In the genomic region with DNA sequence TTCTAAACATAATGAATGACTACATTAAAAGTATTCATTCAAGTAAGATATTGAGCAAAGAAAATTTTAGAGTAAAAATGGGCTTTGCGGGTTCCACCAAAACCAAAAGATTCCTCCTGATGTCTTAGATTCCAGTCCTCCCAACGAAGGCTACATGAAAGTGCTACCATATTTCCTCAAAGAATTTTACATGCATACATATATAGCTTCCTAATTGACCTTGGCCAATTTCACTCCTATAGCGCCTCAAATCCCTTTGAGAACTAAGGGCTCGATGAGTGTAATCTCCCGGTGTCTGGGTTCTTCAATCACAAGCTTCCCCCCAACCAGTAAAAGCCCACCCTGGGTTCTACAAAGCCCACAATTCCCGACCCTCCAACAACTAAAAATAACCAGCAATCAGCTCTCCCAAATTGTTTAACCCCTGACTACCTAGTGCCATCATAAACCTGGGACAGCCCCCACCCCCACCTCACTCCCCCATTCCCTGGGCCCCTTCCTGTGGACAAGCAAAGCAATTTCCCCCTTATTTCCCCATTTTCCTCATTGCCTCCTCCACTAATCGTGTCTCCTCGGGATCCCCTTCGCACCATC, we compare ENCODE assay signal across 1 cellular context.
TF ChIP-seq lines count a peak whose summit lies in the region.

No MANE protein-coding gene starts in this region.

TF ChIP-seq in HCT116, 20 proteins besides CTCF, POLR2A, EP300 and RAD21 (continued from another document):
- TF ChIP-seq, protein P1, sequence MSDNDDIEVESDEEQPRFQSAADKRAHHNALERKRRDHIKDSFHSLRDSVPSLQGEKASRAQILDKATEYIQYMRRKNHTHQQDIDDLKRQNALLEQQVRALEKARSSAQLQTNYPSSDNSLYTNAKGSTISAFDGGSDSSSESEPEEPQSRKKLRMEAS (IDR thresholded peaks at IDR 0.05), result no peak
- TF ChIP-seq FOSL1 (IDR thresholded peaks at IDR 0.05; ENCODE audit: low read depth) (no peak), CBX3 (IDR thresholded peaks at IDR 0.05; ENCODE audit: low read depth) (no peak), ELF1 (IDR thresholded peaks at IDR 0.05; ENCODE audit: borderline replicate concordance, low read depth) (no peak)
